ENCODE assay signal across 12 cellular contexts in the genomic region with DNA sequence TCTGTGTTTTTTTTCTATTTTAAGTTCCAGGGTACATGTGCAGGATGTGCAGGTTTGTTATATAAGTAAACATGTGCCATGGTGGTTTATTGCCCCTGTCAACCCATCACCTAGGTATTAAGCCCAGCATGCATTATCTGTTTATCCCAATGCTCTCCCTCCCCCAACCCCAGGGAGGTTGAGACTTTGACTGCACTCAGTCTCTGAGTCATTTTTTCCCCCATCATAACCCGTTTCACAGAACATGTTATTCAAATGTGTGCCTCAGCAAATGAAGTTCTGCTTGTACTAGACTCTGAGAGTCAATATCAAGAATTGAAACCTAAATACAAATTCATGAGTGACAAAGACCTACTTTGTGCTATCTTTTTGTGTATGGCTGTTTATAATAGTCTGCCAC.
A peak's percentile ranks its signal among the peaks of the same experiment; 100 is the strongest.
DNase-seq lines count a peak whose midpoint lies in the region; ATAC-seq and TF ChIP-seq lines count a peak whose summit lies in the region.
"Had no signal": no experiment of that assay in that cellular context is flagged by ENCODE, and none has a peak within 500 bp of the region (broad histone marks: within the 10 kb centered on the region; RNA-seq: fewer than 3 reads in every experiment).

No MANE protein-coding gene starts in this region.

- H3K9me3 ChIP-seq in mammary epithelial cell (replicated peaks; ENCODE audit: insufficient read depth, low read length) (no peaks in the 10 kb centered on the region), sigmoid colon (no peaks in the 10 kb centered on the region)
- H3K9me3 ChIP-seq: BLaER1, gastroesophageal sphincter had no signal

- intact Hi-C loops in MCF 10A (cut with micrococcal nuclease) (no loop called here), mammary epithelial cell (cut with micrococcal nuclease) (no loop called here), sigmoid colon (cut with DNase I) (no loop called here)

- dilution Hi-C loops in mammary epithelial cell (cut with HindIII; ENCODE audit: low sequenced_read_pairs): no loop called here

- 75% methylated on average over 1 of the region's 1 CpG for WGBS in mammary epithelial cell (ENCODE audit: low coverage, missing lambda C conversion rate)
- 38 to 57% methylated on average over 1 of the region's 1 CpG for WGBS in sigmoid colon, 2 donors

- H3K36me3 ChIP-seq in mammary epithelial cell (ENCODE audit: insufficient read depth, low read length) (no peaks in the 10 kb centered on the region), KMS-11 (ENCODE audit: insufficient read depth) (no peaks in the 10 kb centered on the region), sigmoid colon (no peaks in the 10 kb centered on the region)
- H3K36me3 ChIP-seq: BLaER1, cardiac muscle cell, gastroesophageal sphincter had no signal

- H3K79me2 ChIP-seq in mammary epithelial cell (ENCODE audit: insufficient read depth, low read length) (no peaks in the 10 kb centered on the region), KMS-11 (ENCODE audit: insufficient read depth, low read depth) (no peaks in the 10 kb centered on the region)

- no peak overlapping the region for H3K9ac ChIP-seq in mammary epithelial cell (ENCODE audit: insufficient read depth, low read length)
- H3K9ac ChIP-seq in KMS-11: no peak overlapping the region
- H3K9ac ChIP-seq: BLaER1 had no signal

- DNase-seq in MCF 10A (ENCODE audit: unreplicated experiment): peak; percentile 4
- no peak for DNase-seq in mammary epithelial cell
- DNase-seq in astrocyte of the hippocampus (ENCODE audit: low read depth, low spot score): peak; percentile 32
- no peak for DNase-seq in HK-2 (ENCODE audit: unreplicated experiment)
- DNase-seq in sigmoid colon: no peak

- POLR2A ChIA-PET in MCF 10A (lab: Yijun Ruan, JAX): no interaction called here

- H3K4me1 ChIP-seq in mammary epithelial cell (ENCODE audit: insufficient read depth, low read length) (no peaks in the 10 kb centered on the region), KMS-11 (ENCODE audit: low read depth, poor library complexity, severe bottlenecking) (peaks cover 53% of the 10 kb centered on the region), sigmoid colon (peaks cover 0 to 17% (median 14%) of the 10 kb centered on the region in 4 donors)

- no peak overlapping the region for H3K4me3 Mint-ChIP-seq in MCF 10A (ENCODE audit: unreplicated experiment)
- peak overlapping the region; percentile 15 for H3K4me3 Mint-ChIP-seq in stimulated activated naive CD8-positive, alpha-beta T cell treated with anti-CD3 and anti-CD28 coated beads, Interleukin-15, Interleukin-2, amounts not matched to agents 100 ng/mL and 50 ng/mL, for 24 hours
- H3K4me3 Mint-ChIP-seq: memory B cell had no signal

- BruUV-seq in MCF 10A (replicated peaks; lab: Mats Ljungman, UMichigan) (no TSS peak), mammary epithelial cell (replicated peaks; lab: Mats Ljungman, UMichigan) (no TSS peak)

- no peak overlapping the region for H3K27ac ChIP-seq in mammary epithelial cell (ENCODE audit: insufficient read depth, low read depth, low read length)
- H3K27ac ChIP-seq in KMS-11: 0 out of 2 replicates have a peak overlapping the region, but pooled peaks have one; percentile 1
- no peak overlapping the region for H3K27ac ChIP-seq in sigmoid colon
- H3K27ac ChIP-seq: BLaER1, cardiac muscle cell, gastroesophageal sphincter had no signal

- no peak for TF ChIP-seq POLR2A in sigmoid colon (IDR thresholded peaks at IDR 0.05)

- no peaks in the 10 kb centered on the region for H3K9me3 Mint-ChIP-seq in MCF 10A (ENCODE audit: unreplicated experiment)
- H3K9me3 Mint-ChIP-seq in stimulated activated naive CD8-positive, alpha-beta T cell treated with anti-CD3 and anti-CD28 coated beads, Interleukin-15, Interleukin-2, amounts not matched to agents 100 ng/mL and 50 ng/mL, for 24 hours: no peaks in the 10 kb centered on the region
- H3K9me3 Mint-ChIP-seq: memory B cell had no signal

- H3K27me3 Mint-ChIP-seq in MCF 10A (ENCODE audit: insufficient read depth, unreplicated experiment): no peaks in the 10 kb centered on the region
- no peaks in the 10 kb centered on the region for H3K27me3 Mint-ChIP-seq in stimulated activated naive CD8-positive, alpha-beta T cell treated with anti-CD3 and anti-CD28 coated beads, Interleukin-15, Interleukin-2, amounts not matched to agents 100 ng/mL and 50 ng/mL, for 24 hours
- H3K27me3 Mint-ChIP-seq: memory B cell had no signal

- CTCF ChIA-PET in MCF 10A (lab: Yijun Ruan, JAX): interaction anchor here (1.4 kb wide), 1 partner anchor 16 kb away, joined by 5 read pairs; no protein-coding TSS in a partner anchor
- CTCF ChIA-PET in mammary epithelial cell (lab: Charles Lee; ENCODE audit: low non-redundant PET): no interaction called here

- H3K4me3 ChIP-seq in mammary epithelial cell (replicated peaks in 1 of 3; ENCODE audit: insufficient read depth in 1 of 3, low read depth in 2 of 3, low read length in 3 of 3): no peak overlapping the region
- H3K4me3 ChIP-seq in KMS-11 (IDR thresholded peaks at IDR 0.05; ENCODE audit: insufficient read depth, low read depth, low read length): no peak overlapping the region
- no peak overlapping the region for H3K4me3 ChIP-seq in sigmoid colon
- H3K4me3 ChIP-seq: BLaER1, cardiac muscle cell, gastroesophageal sphincter had no signal

- no peaks in the 10 kb centered on the region for H3K27me3 ChIP-seq in mammary epithelial cell (ENCODE audit: insufficient read depth, low read length)
- H3K27me3 ChIP-seq in KMS-11 (ENCODE audit: insufficient read depth, low read depth): no peaks in the 10 kb centered on the region
- no peaks in the 10 kb centered on the region for H3K27me3 ChIP-seq in sigmoid colon
- H3K27me3 ChIP-seq: BLaER1, cardiac muscle cell, gastroesophageal sphincter had no signal

- ATAC-seq in GM21423 (IDR thresholded peaks at IDR 0.05; ENCODE audit: unreplicated experiment): no peak
- ATAC-seq: gastroesophageal sphincter had no signal

- H3K4me1 Mint-ChIP-seq in MCF 10A (ENCODE audit: insufficient read depth, unreplicated experiment): no peaks in the 10 kb centered on the region
- peaks cover 30% of the 10 kb centered on the region for H3K4me1 Mint-ChIP-seq in stimulated activated naive CD8-positive, alpha-beta T cell treated with anti-CD3 and anti-CD28 coated beads, Interleukin-15, Interleukin-2, amounts not matched to agents 100 ng/mL and 50 ng/mL, for 24 hours (ENCODE audit: low read depth)
- H3K4me1 Mint-ChIP-seq: memory B cell had no signal

- H3K4me2 ChIP-seq in mammary epithelial cell (ENCODE audit: insufficient read depth, low read depth, low read length) (no peak overlapping the region), KMS-11 (peak overlapping the region; percentile 31)
- H3K4me2 ChIP-seq: BLaER1 had no signal

- in situ Hi-C loops in mammary epithelial cell (cut with MboI; ENCODE audit: low sequenced_read_pairs in 2 of 2): no loop called here

- H2AFZ ChIP-seq in mammary epithelial cell (ENCODE audit: low read depth, low read length) (no peak overlapping the region), KMS-11 (ENCODE audit: low read depth) (no peak overlapping the region)

- no peak overlapping the region for H3K27ac Mint-ChIP-seq in MCF 10A (ENCODE audit: low read depth, unreplicated experiment)
- H3K27ac Mint-ChIP-seq in stimulated activated naive CD8-positive, alpha-beta T cell treated with anti-CD3 and anti-CD28 coated beads, Interleukin-15, Interleukin-2, amounts not matched to agents 100 ng/mL and 50 ng/mL, for 24 hours: peak overlapping the region; percentile 5
- H3K27ac Mint-ChIP-seq: memory B cell had no signal

- H4K20me1 ChIP-seq in mammary epithelial cell (ENCODE audit: insufficient read depth, low read length): no peaks in the 10 kb centered on the region
- H4K20me1 ChIP-seq in KMS-11 (ENCODE audit: insufficient read depth): no peaks in the 10 kb centered on the region
- H4K20me1 ChIP-seq: BLaER1 had no signal

- no peaks in the 10 kb centered on the region for H3K36me3 Mint-ChIP-seq in MCF 10A (ENCODE audit: insufficient read depth, unreplicated experiment)
- no peaks in the 10 kb centered on the region for H3K36me3 Mint-ChIP-seq in stimulated activated naive CD8-positive, alpha-beta T cell treated with anti-CD3 and anti-CD28 coated beads, Interleukin-15, Interleukin-2, amounts not matched to agents 100 ng/mL and 50 ng/mL, for 24 hours (ENCODE audit: low read depth)

- TF ChIP-seq CTCF in MCF 10A (IDR thresholded peaks at IDR 0.05; ENCODE audit: unreplicated experiment) (no peak), mammary epithelial cell (conservative IDR thresholded peaks at IDR 0.05 in 1 of 2, IDR thresholded peaks at IDR 0.05 in 1 of 2; ENCODE audit: extremely low read depth in 1 of 2, insufficient read depth in 1 of 2, low read depth in 1 of 2, low read length in 2 of 2) (no peak), KMS-11 (conservative IDR thresholded peaks at IDR 0.05; ENCODE audit: low read depth, low read length) (no peak), sigmoid colon (IDR thresholded peaks at IDR 0.05) (no peak)

- no peak for TF ChIP-seq EP300 in sigmoid colon (IDR thresholded peaks at IDR 0.05)

Comparison
In these comparisons a context has a peak if more than half of its experiments do, and no peak if none do; other contexts are left out.
1. DNase-seq: peak in MCF 10A (single experiment) and astrocyte of the hippocampus (single experiment); none in mammary epithelial cell (single experiment), HK-2 (single experiment) and sigmoid colon (single experiment).